ENCODE assay signal across 9 cellular contexts in genomic region chr2:169768262-169768995, GRCh38. TPM values are rescaled to one million over a fixed set of nuclear protein-coding genes. Genes with fewer than 3 reads are reported as not detected.
A peak's percentile ranks its signal among the peaks of the same experiment; 100 is the strongest.
DNase-seq lines count a peak whose midpoint lies in the region; ATAC-seq and TF ChIP-seq lines count a peak whose summit lies in the region.
"Had no signal": no experiment of that assay in that cellular context is flagged by ENCODE, and none has a peak within 500 bp of the region (broad histone marks: within the 10 kb centered on the region; RNA-seq: fewer than 3 reads in every experiment).

No MANE protein-coding gene starts in this region.

- H3K4me2 ChIP-seq in GM23248 (ENCODE audit: unreplicated experiment) = peak overlapping the region; percentile 72

- H3K9me3 Mint-ChIP-seq in immature natural killer cell = no peaks in the 10 kb centered on the region

- H3K4me1 Mint-ChIP-seq in immature natural killer cell = peaks cover 16% of the 10 kb centered on the region in 2 donors

- H3K36me3 Mint-ChIP-seq in immature natural killer cell = no peaks in the 10 kb centered on the region

- in situ Hi-C loops in GM23248 (cut with MboI) = no loop called here

- no peak for TF ChIP-seq CTCF in WERI-Rb-1 (IDR thresholded peaks at IDR 0.05; ENCODE audit: low read depth, low read length)

- no peaks in the 10 kb centered on the region for H3K9me3 ChIP-seq in GM23248 (ENCODE audit: low read depth)
- no peaks in the 10 kb centered on the region for H3K9me3 ChIP-seq in WERI-Rb-1 (ENCODE audit: severe bottlenecking)
- H3K9me3 ChIP-seq: SJSA1 had no signal

- H4K20me1 ChIP-seq in GM23248 (ENCODE audit: insufficient read depth) = no peaks in the 10 kb centered on the region

- H3K4me3 ChIP-seq in GM23248 (peak overlapping the region; percentile 67), WERI-Rb-1 (ENCODE audit: low read depth, low read length) (no peak overlapping the region)
- H3K4me3 ChIP-seq: SJSA1 had no signal

- no peaks in the 10 kb centered on the region for H3K4me1 ChIP-seq in GM23248 (ENCODE audit: insufficient read depth)
- H3K4me1 ChIP-seq: SJSA1 had no signal

- no peaks in the 10 kb centered on the region for H3K9me2 ChIP-seq in GM23248 (ENCODE audit: insufficient read depth)

- WGBS in GM23248 (ENCODE audit: low coverage in 1 of 2, low lambda C conversion rate in 2 of 2, missing lambda C conversion rate in 2 of 2), 2 experiments = 15 to 28% methylated on average over 21 to 60 of the region's 72 CpGs

- no peak for ATAC-seq in SK-N-SH treated with all-trans-retinoic acid at 6 μM for 48 hours

- peaks cover 5 to 14% (median 6%) of the 10 kb centered on the region in 3 donors for H3K27me3 Mint-ChIP-seq in immature natural killer cell (ENCODE audit: low read depth in 3 of 3)

- peak overlapping the region; percentile 87 for H2AFZ ChIP-seq in GM23248

- H3K36me3 ChIP-seq in GM23248 (ENCODE audit: low read depth) (no peaks in the 10 kb centered on the region), WERI-Rb-1 (no peaks in the 10 kb centered on the region; the same call in 1 of the 2 replicates)
- H3K36me3 ChIP-seq: SJSA1 had no signal

- 0 out of 2 replicates have a peak overlapping the region, but pooled peaks have one; percentile 13 for H3K9ac ChIP-seq in GM23248

- no peaks in the 10 kb centered on the region for H3F3A ChIP-seq in GM23248 (ENCODE audit: insufficient read depth)

- peak overlapping the region in 1 of 6 donors; percentile 12 for H3K27ac Mint-ChIP-seq in immature natural killer cell

- H3K27ac ChIP-seq in GM23248 (no peak overlapping the region), WERI-Rb-1 (no peak overlapping the region)
- H3K27ac ChIP-seq: SJSA1 had no signal

- no peaks in the 10 kb centered on the region for H3K79me2 ChIP-seq in GM23248 (ENCODE audit: insufficient read depth)

- peak overlapping the region; percentile 64 to 75 (median 70) for H3K4me3 Mint-ChIP-seq in immature natural killer cell

- peak; percentile 35 for DNase-seq in GM23248
- DNase-seq in activated effector memory CD4-positive, alpha-beta T cell treated with anti-CD3 and anti-CD28 coated beads, Interleukin-2, amount 50 U/mL, for 16 hours = peak; percentile 76
- DNase-seq in immature natural killer cell = peak; percentile 1 to 15 (median 5)
- peak; percentile 1 to 20 for DNase-seq in stimulated activated CD8-positive, alpha-beta memory T cell treated with anti-CD3 and anti-CD28 coated beads, Interleukin-2, amount 100 ng/mL, for 48 hours (ENCODE audit: low read depth in 2 of 2)
- DNase-seq in hepatic stellate cell (ENCODE audit: low spot score) = no peak
- no peak for DNase-seq in COR-L47 (lab: John Stamatoyannopoulos, UW)
- DNase-seq in WERI-Rb-1 = no peak

- peaks cover 24% of the 10 kb centered on the region for H3K27me3 ChIP-seq in GM23248 (replicated peaks; ENCODE audit: insufficient read depth)
- no peaks in the 10 kb centered on the region for H3K27me3 ChIP-seq in WERI-Rb-1 (ENCODE audit: insufficient read depth, low read depth, severe bottlenecking)

TF ChIP-seq in SK-N-SH treated with all-trans-retinoic acid at 6 μM for 48 hours, 23 proteins besides CTCF, POLR2A, EP300 and RAD21:
- TF ChIP-seq TOX (CRISPR knock-in tag; IDR thresholded peaks at IDR 0.05; ENCODE audit: borderline replicate concordance) (no peak), CSRNP3 (CRISPR knock-in tag; IDR thresholded peaks at IDR 0.05) (no peak), TCF4 (CRISPR knock-in tag; IDR thresholded peaks at IDR 0.05; ENCODE audit: borderline replicate concordance) (no peak), ZNF70 (CRISPR knock-in tag; IDR thresholded peaks at IDR 0.05) (no peak)

RNA-seq across cellular contexts. Expression of gene SSB, which starts 30.2 kb away (rescaled TPM):
- 80.4 and 97.6 TPM in 2 replicates for total RNA-seq in GM23248 (2014; rRNA removed; shearing (Covaris generic))
- 200 and 204 TPM in 2 replicates for polyA plus RNA-seq in GM23248 (2016; fragmentation: Nextera tagmentation; extraction: Ambion mirVana)
- polyA plus RNA-seq in immature natural killer cell = 100 to 1,000 TPM in 1 of 3 donors, 10 to 100 TPM in 2; 67.1 to 115 (median 73.1) TPM

RNA-seq across cellular contexts. Expression of gene KLHL23, which starts 34.8 kb away (rescaled TPM):
- 0.38 and 1.7 TPM in 2 replicates for total RNA-seq in GM23248 (2014; rRNA removed; shearing (Covaris generic))
- polyA plus RNA-seq in GM23248 (2016; fragmentation: Nextera tagmentation; extraction: Ambion mirVana) (0.26 and 0.62 TPM in 2 replicates), immature natural killer cell (1 to 10 TPM; 1.3 to 2.6 (median 2.5) TPM)

RNA-seq across cellular contexts. Expression of gene METTL5, which starts 56.3 kb away (rescaled TPM):
- total RNA-seq in GM23248 (2014; rRNA removed; shearing (Covaris generic)) = 23.6 and 29.2 TPM in 2 replicates
- polyA plus RNA-seq in GM23248 (2016; fragmentation: Nextera tagmentation; extraction: Ambion mirVana) = 78.6 and 83.2 TPM in 2 replicates
- 100 to 1,000 TPM in 1 of 3 donors, 10 to 100 TPM in 2; 78.5 to 147 (median 97.5) TPM for polyA plus RNA-seq in immature natural killer cell

RNA-seq across cellular contexts. Expression of gene UBR3, which starts 58.8 kb away (rescaled TPM):
- total RNA-seq in GM23248 (2014; rRNA removed; shearing (Covaris generic)) = 21.2 and 22.4 TPM in 2 replicates
- polyA plus RNA-seq in GM23248 (2016; fragmentation: Nextera tagmentation; extraction: Ambion mirVana) (8.9 and 9.2 TPM in 2 replicates), immature natural killer cell (10 to 100 TPM in 1 of 3 donors, 1 to 10 TPM in 2; 3.8 to 11.5 (median 5.1) TPM)

Comparison
In these comparisons a context has a peak if more than half of its experiments do, and no peak if none do; other contexts are left out.
1. DNase-seq: peak in GM23248 (single experiment), activated effector memory CD4-positive, alpha-beta T cell treated with anti-CD3 and anti-CD28 coated beads, Interleukin-2, amount 50 U/mL, for 16 hours (single experiment), immature natural killer cell (3 of 3) and stimulated activated CD8-positive, alpha-beta memory T cell treated with anti-CD3 and anti-CD28 coated beads, Interleukin-2, amount 100 ng/mL, for 48 hours (2 of 2); none in hepatic stellate cell (single experiment), COR-L47 (single experiment) and WERI-Rb-1 (single experiment).